Comparison of ENCODE assay signal across 1 cellular context in genomic region chr1:247078315-247079140, GRCh38.
TF ChIP-seq lines count a peak whose summit lies in the region.

Gene ZNF670 (minus strand): TSS chr1:247078811. CDS start chr1:247078596, 215 bp downstream.

TF ChIP-seq in H1, 55 proteins besides CTCF, POLR2A, EP300 and RAD21 (continued from another document):
- TF ChIP-seq ATF3 (IDR thresholded peaks at IDR 0.05; ENCODE audit: insufficient read depth, low read depth, low read length) (no peak), SUZ12 (IDR thresholded peaks at IDR 0.05; ENCODE audit: low read length) (no peak), JUND (IDR thresholded peaks at IDR 0.05; ENCODE audit: low read length) (no peak), SIX5 (IDR thresholded peaks at IDR 0.05; ENCODE audit: low read depth, low read length) (0 out of 2 replicates have a peak, but pooled peaks have one; percentile 1), NANOG (IDR thresholded peaks at IDR 0.05; ENCODE audit: insufficient read depth, low read depth, low read length, poor library complexity, severe bottlenecking) (no peak), GTF2F1 (IDR thresholded peaks at IDR 0.05; ENCODE audit: borderline replicate concordance, low read depth, low read length) (peak; percentile 75; the same call in 1 of the 2 replicates), RFX5 (IDR thresholded peaks at IDR 0.05; ENCODE audit: borderline replicate concordance, low read depth, low read length) (no peak), KDM4A (IDR thresholded peaks at IDR 0.05; ENCODE audit: low read depth, low read length, severe bottlenecking) (peak; percentile 96), SP4 (IDR thresholded peaks at IDR 0.05; ENCODE audit: low read length) (no peak), NRF1 (IDR thresholded peaks at IDR 0.05; ENCODE audit: low read depth, low read length) (peak; percentile 9; the same call in 1 of the 2 replicates), HDAC6 (IDR thresholded peaks at IDR 0.05; ENCODE audit: low read depth, low read length) (no peak), GABPA (IDR thresholded peaks at IDR 0.05; ENCODE audit: borderline replicate concordance, insufficient read depth, low read length) (no peak; the same call in 1 of the 2 replicates), CEBPB (IDR thresholded peaks at IDR 0.05; ENCODE audit: low read depth, low read length) (0 out of 2 replicates have a peak, but pooled peaks have one; percentile 12), ZNF274 (IDR thresholded peaks at IDR 0.05; ENCODE audit: borderline replicate concordance, extremely low read depth, low read length) (no peak), EZH2 (IDR thresholded peaks at IDR 0.05; ENCODE audit: low read depth, low read length, severe bottlenecking) (no peak), TAF7 (optimal IDR thresholded peaks at IDR 0.05; ENCODE audit: borderline replicate concordance, low read depth, low read length) (peak; percentile 86), BCL11A (IDR thresholded peaks at IDR 0.05; ENCODE audit: low read depth in 2 of 2, low read length in 2 of 2) (no peak), CREB1 (IDR thresholded peaks at IDR 0.05) (peak; percentile 65), SIRT6 (IDR thresholded peaks at IDR 0.05; ENCODE audit: low read length) (no peak), TAF1 (IDR thresholded peaks at IDR 0.05; ENCODE audit: low read depth, low read length) (peak; percentile 96), BACH1 (IDR thresholded peaks at IDR 0.05; ENCODE audit: low read length) (no peak), SP1 (IDR thresholded peaks at IDR 0.05; ENCODE audit: low read depth, low read length) (peak; percentile 55; the same call in 1 of the 2 replicates), HDAC2 (IDR thresholded peaks at IDR 0.05; ENCODE audit: borderline replicate concordance in 1 of 2, low read depth in 2 of 2, low read length in 2 of 2) (0 out of 4 replicates have a peak, but pooled peaks of 1 of the 2 experiments have one; percentile 2), CTBP2 (IDR thresholded peaks at IDR 0.05; ENCODE audit: borderline replicate concordance, insufficient read depth, insufficient read length, low read length) (no peak), JUN (IDR thresholded peaks at IDR 0.05; ENCODE audit: low read depth, low read length) (no peak), ASH2L (IDR thresholded peaks at IDR 0.05; ENCODE audit: low read length) (peak; percentile 96), EGR1 (IDR thresholded peaks at IDR 0.05; ENCODE audit: borderline replicate concordance, low read depth, low read length) (no peak), SIN3A (conservative IDR thresholded peaks at IDR 0.05 in 1 of 2, IDR thresholded peaks at IDR 0.05 in 1 of 2; ENCODE audit: low read depth in 1 of 2, low read length in 2 of 2) (peak; percentile 67 to 79; a peak in 2 of 4 replicates), BRCA1 (IDR thresholded peaks at IDR 0.05; ENCODE audit: low read depth, low read length) (no peak), CBX8 (IDR thresholded peaks at IDR 0.05; ENCODE audit: borderline replicate concordance, low read depth, low read length) (no peak), YY1 (IDR thresholded peaks at IDR 0.05; ENCODE audit: low read depth, low read length) (no peak), USF2 (IDR thresholded peaks at IDR 0.05; ENCODE audit: low read length) (no peak; the same call in 1 of the 2 replicates), RNF2 (IDR thresholded peaks at IDR 0.05; ENCODE audit: borderline replicate concordance, low read depth, low read length, missing control alignments, poor library complexity, severe bottlenecking) (no peak), SP2 (IDR thresholded peaks at IDR 0.05; ENCODE audit: low read length) (no peak), FOSL1 (IDR thresholded peaks at IDR 0.05; ENCODE audit: insufficient read depth, low read depth, low read length) (no peak), KDM1A (IDR thresholded peaks at IDR 0.05; ENCODE audit: borderline replicate concordance, low read length) (no peak), TEAD4 (IDR thresholded peaks at IDR 0.05; ENCODE audit: low read depth, low read length) (no peak), KDM5A (IDR thresholded peaks at IDR 0.05; ENCODE audit: low read length) (no peak), POU5F1 (IDR thresholded peaks at IDR 0.05; ENCODE audit: low read depth, low read length) (no peak), RXRA (IDR thresholded peaks at IDR 0.05; ENCODE audit: insufficient read depth, low read depth, low read length) (no peak), CBX5 (IDR thresholded peaks at IDR 0.05; ENCODE audit: low read depth, low read length) (no peak)
- TF ChIP-seq, protein P1, sequence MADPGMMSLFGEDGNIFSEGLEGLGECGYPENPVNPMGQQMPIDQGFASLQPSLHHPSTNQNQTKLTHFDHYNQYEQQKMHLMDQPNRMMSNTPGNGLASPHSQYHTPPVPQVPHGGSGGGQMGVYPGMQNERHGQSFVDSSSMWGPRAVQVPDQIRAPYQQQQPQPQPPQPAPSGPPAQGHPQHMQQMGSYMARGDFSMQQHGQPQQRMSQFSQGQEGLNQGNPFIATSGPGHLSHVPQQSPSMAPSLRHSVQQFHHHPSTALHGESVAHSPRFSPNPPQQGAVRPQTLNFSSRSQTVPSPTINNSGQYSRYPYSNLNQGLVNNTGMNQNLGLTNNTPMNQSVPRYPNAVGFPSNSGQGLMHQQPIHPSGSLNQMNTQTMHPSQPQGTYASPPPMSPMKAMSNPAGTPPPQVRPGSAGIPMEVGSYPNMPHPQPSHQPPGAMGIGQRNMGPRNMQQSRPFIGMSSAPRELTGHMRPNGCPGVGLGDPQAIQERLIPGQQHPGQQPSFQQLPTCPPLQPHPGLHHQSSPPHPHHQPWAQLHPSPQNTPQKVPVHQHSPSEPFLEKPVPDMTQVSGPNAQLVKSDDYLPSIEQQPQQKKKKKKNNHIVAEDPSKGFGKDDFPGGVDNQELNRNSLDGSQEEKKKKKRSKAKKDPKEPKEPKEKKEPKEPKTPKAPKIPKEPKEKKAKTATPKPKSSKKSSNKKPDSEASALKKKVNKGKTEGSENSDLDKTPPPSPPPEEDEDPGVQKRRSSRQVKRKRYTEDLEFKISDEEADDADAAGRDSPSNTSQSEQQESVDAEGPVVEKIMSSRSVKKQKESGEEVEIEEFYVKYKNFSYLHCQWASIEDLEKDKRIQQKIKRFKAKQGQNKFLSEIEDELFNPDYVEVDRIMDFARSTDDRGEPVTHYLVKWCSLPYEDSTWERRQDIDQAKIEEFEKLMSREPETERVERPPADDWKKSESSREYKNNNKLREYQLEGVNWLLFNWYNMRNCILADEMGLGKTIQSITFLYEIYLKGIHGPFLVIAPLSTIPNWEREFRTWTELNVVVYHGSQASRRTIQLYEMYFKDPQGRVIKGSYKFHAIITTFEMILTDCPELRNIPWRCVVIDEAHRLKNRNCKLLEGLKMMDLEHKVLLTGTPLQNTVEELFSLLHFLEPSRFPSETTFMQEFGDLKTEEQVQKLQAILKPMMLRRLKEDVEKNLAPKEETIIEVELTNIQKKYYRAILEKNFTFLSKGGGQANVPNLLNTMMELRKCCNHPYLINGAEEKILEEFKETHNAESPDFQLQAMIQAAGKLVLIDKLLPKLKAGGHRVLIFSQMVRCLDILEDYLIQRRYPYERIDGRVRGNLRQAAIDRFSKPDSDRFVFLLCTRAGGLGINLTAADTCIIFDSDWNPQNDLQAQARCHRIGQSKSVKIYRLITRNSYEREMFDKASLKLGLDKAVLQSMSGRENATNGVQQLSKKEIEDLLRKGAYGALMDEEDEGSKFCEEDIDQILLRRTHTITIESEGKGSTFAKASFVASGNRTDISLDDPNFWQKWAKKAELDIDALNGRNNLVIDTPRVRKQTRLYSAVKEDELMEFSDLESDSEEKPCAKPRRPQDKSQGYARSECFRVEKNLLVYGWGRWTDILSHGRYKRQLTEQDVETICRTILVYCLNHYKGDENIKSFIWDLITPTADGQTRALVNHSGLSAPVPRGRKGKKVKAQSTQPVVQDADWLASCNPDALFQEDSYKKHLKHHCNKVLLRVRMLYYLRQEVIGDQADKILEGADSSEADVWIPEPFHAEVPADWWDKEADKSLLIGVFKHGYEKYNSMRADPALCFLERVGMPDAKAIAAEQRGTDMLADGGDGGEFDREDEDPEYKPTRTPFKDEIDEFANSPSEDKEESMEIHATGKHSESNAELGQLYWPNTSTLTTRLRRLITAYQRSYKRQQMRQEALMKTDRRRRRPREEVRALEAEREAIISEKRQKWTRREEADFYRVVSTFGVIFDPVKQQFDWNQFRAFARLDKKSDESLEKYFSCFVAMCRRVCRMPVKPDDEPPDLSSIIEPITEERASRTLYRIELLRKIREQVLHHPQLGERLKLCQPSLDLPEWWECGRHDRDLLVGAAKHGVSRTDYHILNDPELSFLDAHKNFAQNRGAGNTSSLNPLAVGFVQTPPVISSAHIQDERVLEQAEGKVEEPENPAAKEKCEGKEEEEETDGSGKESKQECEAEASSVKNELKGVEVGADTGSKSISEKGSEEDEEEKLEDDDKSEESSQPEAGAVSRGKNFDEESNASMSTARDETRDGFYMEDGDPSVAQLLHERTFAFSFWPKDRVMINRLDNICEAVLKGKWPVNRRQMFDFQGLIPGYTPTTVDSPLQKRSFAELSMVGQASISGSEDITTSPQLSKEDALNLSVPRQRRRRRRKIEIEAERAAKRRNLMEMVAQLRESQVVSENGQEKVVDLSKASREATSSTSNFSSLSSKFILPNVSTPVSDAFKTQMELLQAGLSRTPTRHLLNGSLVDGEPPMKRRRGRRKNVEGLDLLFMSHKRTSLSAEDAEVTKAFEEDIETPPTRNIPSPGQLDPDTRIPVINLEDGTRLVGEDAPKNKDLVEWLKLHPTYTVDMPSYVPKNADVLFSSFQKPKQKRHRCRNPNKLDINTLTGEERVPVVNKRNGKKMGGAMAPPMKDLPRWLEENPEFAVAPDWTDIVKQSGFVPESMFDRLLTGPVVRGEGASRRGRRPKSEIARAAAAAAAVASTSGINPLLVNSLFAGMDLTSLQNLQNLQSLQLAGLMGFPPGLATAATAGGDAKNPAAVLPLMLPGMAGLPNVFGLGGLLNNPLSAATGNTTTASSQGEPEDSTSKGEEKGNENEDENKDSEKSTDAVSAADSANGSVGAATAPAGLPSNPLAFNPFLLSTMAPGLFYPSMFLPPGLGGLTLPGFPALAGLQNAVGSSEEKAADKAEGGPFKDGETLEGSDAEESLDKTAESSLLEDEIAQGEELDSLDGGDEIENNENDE (IDR thresholded peaks at IDR 0.05; ENCODE audit: insufficient replicate concordance, low read length): no peak
- TF ChIP-seq, protein P2, sequence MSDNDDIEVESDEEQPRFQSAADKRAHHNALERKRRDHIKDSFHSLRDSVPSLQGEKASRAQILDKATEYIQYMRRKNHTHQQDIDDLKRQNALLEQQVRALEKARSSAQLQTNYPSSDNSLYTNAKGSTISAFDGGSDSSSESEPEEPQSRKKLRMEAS (IDR thresholded peaks at IDR 0.05): no peak
- TF ChIP-seq, protein P3, sequence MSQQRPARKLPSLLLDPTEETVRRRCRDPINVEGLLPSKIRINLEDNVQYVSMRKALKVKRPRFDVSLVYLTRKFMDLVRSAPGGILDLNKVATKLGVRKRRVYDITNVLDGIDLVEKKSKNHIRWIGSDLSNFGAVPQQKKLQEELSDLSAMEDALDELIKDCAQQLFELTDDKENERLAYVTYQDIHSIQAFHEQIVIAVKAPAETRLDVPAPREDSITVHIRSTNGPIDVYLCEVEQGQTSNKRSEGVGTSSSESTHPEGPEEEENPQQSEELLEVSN (IDR thresholded peaks at IDR 0.05): peak; percentile 22; the same call in 1 of the 2 replicates
- TF ChIP-seq, protein P4, sequence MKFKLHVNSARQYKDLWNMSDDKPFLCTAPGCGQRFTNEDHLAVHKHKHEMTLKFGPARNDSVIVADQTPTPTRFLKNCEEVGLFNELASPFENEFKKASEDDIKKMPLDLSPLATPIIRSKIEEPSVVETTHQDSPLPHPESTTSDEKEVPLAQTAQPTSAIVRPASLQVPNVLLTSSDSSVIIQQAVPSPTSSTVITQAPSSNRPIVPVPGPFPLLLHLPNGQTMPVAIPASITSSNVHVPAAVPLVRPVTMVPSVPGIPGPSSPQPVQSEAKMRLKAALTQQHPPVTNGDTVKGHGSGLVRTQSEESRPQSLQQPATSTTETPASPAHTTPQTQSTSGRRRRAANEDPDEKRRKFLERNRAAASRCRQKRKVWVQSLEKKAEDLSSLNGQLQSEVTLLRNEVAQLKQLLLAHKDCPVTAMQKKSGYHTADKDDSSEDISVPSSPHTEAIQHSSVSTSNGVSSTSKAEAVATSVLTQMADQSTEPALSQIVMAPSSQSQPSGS (IDR thresholded peaks at IDR 0.05; ENCODE audit: low read length): no peak
